3 cellular contexts compared by ENCODE assay signal in genomic region chr10:83357004-83357403, GRCh38.
"Had no signal": no experiment of that assay in that cellular context is flagged by ENCODE, and none has a peak within 500 bp of the region (broad histone marks: within the 10 kb centered on the region; RNA-seq: fewer than 3 reads in every experiment).

No MANE protein-coding gene starts in this region.

- H3K4me3 ChIP-seq: GM12878 had no signal

- DNase-seq: GDM1, GF-D8 had no signal

- ATAC-seq: GM12878 had no signal
